In genomic region chr11:119205574-119206511, GRCh38 we compare ENCODE assay signal across 8 cellular contexts. TPM values are rescaled to one million over a fixed set of nuclear protein-coding genes. Genes with fewer than 3 reads are reported as not detected.
DNase-seq lines count a peak whose midpoint lies in the region; ATAC-seq and TF ChIP-seq lines count a peak whose summit lies in the region.

Gene CBL (plus strand): TSS chr11:119206339. CDS start chr11:119206418, 79 bp downstream.

- peaks cover 13 to 17% of the 10 kb centered on the region in 2 donors for H3K4me1 ChIP-seq in thoracic aorta (ENCODE audit: control insufficient read depth in 1 of 2, low read depth in 2 of 2)

- H3K9me3 Mint-ChIP-seq in activated naive CD8-positive, alpha-beta T cell (ENCODE audit: low read depth) = no peaks in the 10 kb centered on the region
- no peaks in the 10 kb centered on the region for H3K9me3 Mint-ChIP-seq in osteocyte (ENCODE audit: unreplicated experiment)

- H3K27ac Mint-ChIP-seq in activated naive CD8-positive, alpha-beta T cell = peak within 1 kb of the TSS; percentile 94
- H3K27ac Mint-ChIP-seq in osteocyte (ENCODE audit: unreplicated experiment) = peak within 1 kb of the TSS; percentile 89

- H3K4me3 Mint-ChIP-seq in activated naive CD8-positive, alpha-beta T cell = peak within 1 kb of the TSS; percentile 99
- peak within 1 kb of the TSS; percentile 94 for H3K4me3 Mint-ChIP-seq in osteocyte (ENCODE audit: unreplicated experiment)

- H3K36me3 Mint-ChIP-seq in activated naive CD8-positive, alpha-beta T cell = no peaks in the 10 kb centered on the region
- no peaks in the 10 kb centered on the region for H3K36me3 Mint-ChIP-seq in osteocyte (ENCODE audit: unreplicated experiment)

- TF ChIP-seq CTCF in GM10266 (IDR thresholded peaks at IDR 0.05; ENCODE audit: control insufficient read depth, insufficient read depth, low read depth, missing control alignments) (peak; percentile 88), osteocyte (IDR thresholded peaks at IDR 0.05) (peak; percentile 97), thoracic aorta (IDR thresholded peaks at IDR 0.05) (peak; percentile 95)

- no peaks in the 10 kb centered on the region for H3K27me3 Mint-ChIP-seq in activated naive CD8-positive, alpha-beta T cell
- peaks cover 2% of the 10 kb centered on the region for H3K27me3 Mint-ChIP-seq in osteocyte (ENCODE audit: unreplicated experiment)

- H3K9me3 ChIP-seq in thoracic aorta = no peaks in the 10 kb centered on the region

- ATAC-seq in HG02571 (IDR thresholded peaks at IDR 0.05; ENCODE audit: unreplicated experiment) = peak; percentile 77
- ATAC-seq in thoracic aorta (ENCODE audit: insufficient number of reproducible peaks, low FRiP score, low read depth) = peak; percentile 97

- no peaks in the 10 kb centered on the region for H3K36me3 ChIP-seq in thoracic aorta

- peaks cover 35% of the 10 kb centered on the region for H3K4me1 Mint-ChIP-seq in activated naive CD8-positive, alpha-beta T cell (ENCODE audit: low read depth)
- H3K4me1 Mint-ChIP-seq in osteocyte (ENCODE audit: unreplicated experiment) = peaks cover 26% of the 10 kb centered on the region

- no peaks in the 10 kb centered on the region for H3K27me3 ChIP-seq in thoracic aorta (replicated peaks; ENCODE audit: insufficient read depth)

- intact Hi-C loops in head of caudate nucleus (cut with DNase I) = loop anchor here (5.0 kb wide), 1 partner anchor 111 kb away; the partner anchor contains the start of gene MCAM

- H3K27ac ChIP-seq in thoracic aorta = peak within 1 kb of the TSS; percentile 88 to 96

- peak within 1 kb of the TSS; percentile 100 for H3K4me3 ChIP-seq in thoracic aorta

- DNase-seq in GM10266 (ENCODE audit: extremely low spot score) = peak; percentile 97
- peak; percentile 81 for DNase-seq in NCI-H1048 (lab: John Stamatoyannopoulos, UW)
- DNase-seq in SKM-1 treated with dmso at 0.1 percent for 144 hours (lab: John Stamatoyannopoulos, UW; ENCODE audit: unreplicated experiment) = peak; percentile 66
- DNase-seq in head of caudate nucleus = peak; percentile 88 to 99 (median 96)
- DNase-seq in osteocyte (ENCODE audit: extremely low spot score, unreplicated experiment) = peak; percentile 99
- peak; percentile 86 for DNase-seq in thoracic aorta (ENCODE audit: low spot score)

RNA-seq across cellular contexts. Expression of gene CBL, which starts in this region (rescaled TPM):
- total RNA-seq in osteocyte (20.8 and 21.7 TPM in 2 replicates), thoracic aorta (10 to 100 TPM; 21.0 to 23.2 TPM)

Comparison
In these comparisons a context has a peak if more than half of its experiments do, and no peak if none do; other contexts are left out.
1. Peak in every context shown above with its lines: DNase-seq, ATAC-seq, H3K4me3 ChIP-seq and H3K27ac ChIP-seq.